Comparison of ENCODE assay signal across 9 cellular contexts in the genomic region with DNA sequence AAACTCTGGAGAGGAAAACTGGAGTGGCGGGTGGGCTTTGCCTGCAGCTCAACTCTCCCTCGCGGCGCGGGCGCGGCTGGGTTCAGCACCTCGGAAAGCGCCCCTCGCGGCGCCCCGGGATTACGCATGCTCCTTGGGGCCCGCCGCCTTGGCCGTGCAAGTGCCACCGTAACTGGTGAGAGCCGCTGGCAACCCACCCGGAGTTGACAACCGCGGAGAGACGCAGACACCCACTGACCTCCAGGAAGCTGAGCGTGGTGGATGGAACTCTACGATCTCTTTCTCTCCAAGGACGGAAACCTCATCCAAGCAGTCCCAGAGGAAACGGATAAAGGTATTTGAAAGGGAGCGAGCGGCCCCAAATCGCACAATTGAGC. TPM values are rescaled to one million over a fixed set of nuclear protein-coding genes. Genes with fewer than 3 reads are reported as not detected.
A peak's percentile ranks its signal among the peaks of the same experiment; 100 is the strongest.
DNase-seq lines count a peak whose midpoint lies in the region; ATAC-seq and TF ChIP-seq lines count a peak whose summit lies in the region.
"Had no signal": no experiment of that assay in that cellular context is flagged by ENCODE, and none has a peak within 500 bp of the region (broad histone marks: within the 10 kb centered on the region; RNA-seq: fewer than 3 reads in every experiment).

No MANE protein-coding gene starts in this region.

- H3K27me3 ChIP-seq in liver (ENCODE audit: control insufficient read depth in 4 of 4, insufficient read depth in 4 of 4, low read length in 3 of 4) = peaks cover 3 to 13% (median 7%) of the 10 kb centered on the region in 4 donors

- TF ChIP-seq RAD21 in liver (IDR thresholded peaks at IDR 0.05) = peak; percentile 13 to 39

- H3K4me3 ChIP-seq in liver (ENCODE audit: low read depth in 1 of 3, low read length in 3 of 3) = peak overlapping the region in 2 of 3 donors; percentile 39 to 57

- H3K4me1 ChIP-seq in liver (ENCODE audit: control insufficient read depth in 4 of 4, insufficient read depth in 4 of 4, low read length in 3 of 4) = peaks cover 5 to 17% (median 11%) of the 10 kb centered on the region in 4 donors

- no peak overlapping the region for H3K9ac ChIP-seq in liver (ENCODE audit: low read depth in 1 of 2, low read length in 2 of 2)

- H3K36me3 ChIP-seq in liver (ENCODE audit: control insufficient read depth in 4 of 4, insufficient read depth in 3 of 4, low read depth in 1 of 4, low read length in 3 of 4) = no peaks in the 10 kb centered on the region

- no peaks in the 10 kb centered on the region for H3K9me3 ChIP-seq in liver (ENCODE audit: control insufficient read depth in 4 of 4, low read length in 3 of 4)

- ATAC-seq in HG03108 (IDR thresholded peaks at IDR 0.05; ENCODE audit: unreplicated experiment) = peak; percentile 36
- ATAC-seq in GM21367 (IDR thresholded peaks at IDR 0.05; ENCODE audit: unreplicated experiment) = no peak

- no peak overlapping the region for H3K27ac ChIP-seq in liver (ENCODE audit: low read depth in 1 of 2, low read length in 2 of 2)

- peak; percentile 17 for TF ChIP-seq CTCF in liver (IDR thresholded peaks at IDR 0.05; ENCODE audit: low read depth, low read length, missing input control)

- DNase-seq in ELF-1 (ENCODE audit: low read depth, low spot score) (peak; percentile 80), T1000 (lab: John Stamatoyannopoulos, UW) (peak; percentile 82), dermis blood vessel endothelial cell (peak; percentile 68), RKO (ENCODE audit: low spot score) (no peak)
- peak; percentile 26 for DNase-seq in stimulated activated CD8-positive, alpha-beta memory T cell treated with anti-CD3 and anti-CD28 coated beads, Interleukin-15, amount 100 ng/mL, for 24 hours (ENCODE audit: low read depth)

- 3% methylated on average over 30 of the region's 30 CpGs for WGBS in liver

TF ChIP-seq in liver, 16 proteins besides CTCF, POLR2A, EP300 and RAD21:
- TF ChIP-seq REST (IDR thresholded peaks at IDR 0.05) = peak; percentile 99
- no peak for TF ChIP-seq EGR1 (IDR thresholded peaks at IDR 0.05; ENCODE audit: low read depth in 2 of 2)

RNA-seq across cellular contexts. Expression of gene RXFP3, which starts 0.2 kb away (rescaled TPM):
- total RNA-seq in dermis blood vessel endothelial cell = not detected in 2 replicates
- not detected for total RNA-seq in liver
- not detected for polyA plus RNA-seq in liver
- polyA plus RNA-seq: thymus had no signal

RNA-seq across cellular contexts. Expression of gene ADAMTS12, which starts 44.2 kb away (rescaled TPM):
- total RNA-seq in dermis blood vessel endothelial cell (1.0 and 2.3 TPM in 2 replicates), liver (1 to 10 TPM; 3.4 to 6.4 TPM)
- 1 to 10 TPM in 1 of 2 donors, under 1 TPM in 1; 0.49 to 1.2 TPM for polyA plus RNA-seq in liver

RNA-seq across cellular contexts. Expression of gene SLC45A2, which starts 48.5 kb away (rescaled TPM):
- total RNA-seq in dermis blood vessel endothelial cell (0.09 TPM in 1 of 2 replicates, not detected in the other), liver (1 to 10 TPM in 1 of 2 donors, not detected in 1; 1.3 TPM)
- under 1 TPM in 1 of 2 donors, not detected in 1; 0.01 TPM for polyA plus RNA-seq in liver
